In the genomic region with DNA sequence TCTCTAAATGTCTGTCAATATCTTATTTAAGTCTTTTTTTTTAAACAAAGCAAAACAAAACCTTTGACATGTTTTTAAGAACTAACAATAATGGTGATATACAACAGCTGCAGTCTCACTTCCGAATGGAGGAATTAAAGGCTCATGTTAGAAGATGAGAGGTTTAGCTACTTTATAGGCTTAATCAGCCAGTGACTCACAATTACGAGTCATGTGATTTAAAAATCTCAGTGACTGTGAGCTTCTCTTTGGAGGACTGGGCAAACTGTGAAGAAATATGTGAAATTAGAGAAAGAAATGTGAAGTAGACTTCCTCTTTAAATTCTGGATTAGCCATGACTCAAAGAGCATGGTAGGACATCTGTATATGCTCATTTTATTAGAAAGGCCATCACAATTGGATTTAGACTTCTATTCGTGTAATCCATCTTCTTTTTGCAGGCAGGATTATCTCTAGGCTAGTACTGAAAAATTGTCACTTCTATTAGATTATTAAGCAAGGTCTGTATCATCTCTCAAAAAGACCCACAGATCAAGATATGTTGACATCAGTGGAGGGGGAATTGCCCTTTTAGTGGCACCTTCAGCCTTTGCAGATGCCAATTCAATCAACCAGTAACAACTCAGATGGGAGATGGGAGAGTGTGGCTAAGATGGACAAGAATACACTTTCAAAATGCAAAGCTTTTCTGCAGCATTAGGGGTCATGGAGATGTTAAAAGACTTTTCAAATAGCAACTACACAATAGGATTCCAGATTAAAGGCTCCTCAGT, we compare ENCODE assay signal across 14 cellular contexts. TPM values are rescaled to one million over a fixed set of nuclear protein-coding genes. Genes with fewer than 3 reads are reported as not detected.
DNase-seq lines count a peak whose midpoint lies in the region; ATAC-seq and TF ChIP-seq lines count a peak whose summit lies in the region.
"Had no signal": no experiment of that assay in that cellular context is flagged by ENCODE, and none has a peak within 500 bp of the region (broad histone marks: within the 10 kb centered on the region; RNA-seq: fewer than 3 reads in every experiment).

No MANE protein-coding gene starts in this region.

- H3K27me3 ChIP-seq in breast epithelium = no peaks in the 10 kb centered on the region
- H3K27me3 ChIP-seq in right cardiac atrium (ENCODE audit: control insufficient read depth, insufficient read depth) = no peaks in the 10 kb centered on the region
- no peaks in the 10 kb centered on the region for H3K27me3 ChIP-seq in uterus
- H3K27me3 ChIP-seq: BLaER1 had no signal

- H3K36me3 Mint-ChIP-seq in MCF 10A (ENCODE audit: insufficient read depth, unreplicated experiment) = no peaks in the 10 kb centered on the region
- peaks cover 1% of the 10 kb centered on the region for H3K36me3 Mint-ChIP-seq in activated CD4-positive, alpha-beta memory T cell treated with anti-CD3 and anti-CD28 coated beads for 36 hours

- WGBS in right cardiac atrium = 52% methylated on average over 3 of the region's 3 CpGs

- H3K4me1 ChIP-seq in breast epithelium = no peaks in the 10 kb centered on the region
- H3K4me1 ChIP-seq in right cardiac atrium (ENCODE audit: control insufficient read depth, insufficient read depth, low read length) = no peaks in the 10 kb centered on the region
- H3K4me1 ChIP-seq in uterus = peaks cover 0 to 10% of the 10 kb centered on the region in 2 donors

- intact Hi-C loops in MCF 10A (cut with micrococcal nuclease) = no loop called here
- intact Hi-C loops in breast epithelium (cut with DNase I; ENCODE audit: low total_unique reads) = no loop called here
- intact Hi-C loops in activated CD4-positive, alpha-beta memory T cell treated with anti-CD3 and anti-CD28 coated beads for 36 hours (cut with micrococcal nuclease) = loop anchor here (2.0 to 5.0 kb wide), 3 partner anchors 227 to 571 kb away; partner anchors contain the start of gene CD53
- intact Hi-C loops in right cardiac atrium (cut with DNase I) = no loop called here
- intact Hi-C loops in uterus (cut with DNase I; ENCODE audit: low total_unique reads) = no loop called here

- H3K9me3 Mint-ChIP-seq in MCF 10A (ENCODE audit: unreplicated experiment) = no peaks in the 10 kb centered on the region
- peaks cover 3% of the 10 kb centered on the region for H3K9me3 Mint-ChIP-seq in activated CD4-positive, alpha-beta memory T cell treated with anti-CD3 and anti-CD28 coated beads for 36 hours
- H3K9me3 Mint-ChIP-seq: dendritic cell treated with granulocyte-macrophage colony-stimulating factor and Interleukin-4, amounts not matched to agents 40 ng/mL and 50 ng/mL, for 4 days had no signal

- ATAC-seq in right cardiac atrium (peak; percentile 62 to 66), GM21529 (IDR thresholded peaks at IDR 0.05; ENCODE audit: unreplicated experiment) (no peak)

- DNase-seq in MCF 10A (ENCODE audit: unreplicated experiment) (peak; percentile 22), breast epithelium (ENCODE audit: low spot score in 2 of 2) (no peak), right cardiac atrium (no peak), uterus (no peak), NCI-H510A treated with DMSO at 0.1 percent for 48 hours (lab: John Stamatoyannopoulos, UW) (no peak), SKM-1 treated with dmso at 0.1 percent for 144 hours (lab: John Stamatoyannopoulos, UW; ENCODE audit: unreplicated experiment) (no peak)
- DNase-seq in activated CD4-positive, alpha-beta memory T cell treated with anti-CD3 and anti-CD28 coated beads for 36 hours = no peak
- DNase-seq: activated CD4-positive, CD25-positive, alpha-beta regulatory T cell treated with anti-CD3 and anti-CD28 coated beads, Interleukin-2, amount 50 U/mL, for 72 hours; NCI-H2171; stimulated activated CD4-positive, alpha-beta T cell treated with anti-CD3 and anti-CD28 coated beads, Interleukin-4, amount 100 ng/mL, for 1 hour had no signal

- H3K4me3 Mint-ChIP-seq in MCF 10A (ENCODE audit: unreplicated experiment) = no peak overlapping the region
- H3K4me3 Mint-ChIP-seq in activated CD4-positive, alpha-beta memory T cell treated with anti-CD3 and anti-CD28 coated beads for 36 hours = peak overlapping the region; percentile 1
- H3K4me3 Mint-ChIP-seq: dendritic cell treated with granulocyte-macrophage colony-stimulating factor and Interleukin-4, amounts not matched to agents 40 ng/mL and 50 ng/mL, for 4 days had no signal

- no TSS peak for BruUV-seq in MCF 10A (replicated peaks; lab: Mats Ljungman, UMichigan)

- H3K4me1 Mint-ChIP-seq in MCF 10A (ENCODE audit: insufficient read depth, unreplicated experiment) = no peaks in the 10 kb centered on the region
- H3K4me1 Mint-ChIP-seq in activated CD4-positive, alpha-beta memory T cell treated with anti-CD3 and anti-CD28 coated beads for 36 hours (ENCODE audit: low read depth) = peaks cover 42% of the 10 kb centered on the region

- H3K36me3 ChIP-seq in breast epithelium (no peaks in the 10 kb centered on the region), uterus (no peaks in the 10 kb centered on the region)
- H3K36me3 ChIP-seq: BLaER1 had no signal

- CTCF ChIA-PET in MCF 10A (lab: Yijun Ruan, JAX) = interaction anchor here (0.8 to 2.9 kb wide), 4 partner anchors 11 to 154 kb away, joined by 3 to 9 read pairs (median 3); no protein-coding TSS in a partner anchor
- CTCF ChIA-PET in activated CD4-positive, alpha-beta memory T cell treated with anti-CD3 and anti-CD28 coated beads for 36 hours (lab: Charles Lee) = interaction anchor here (0.6 to 9.7 kb wide), 12 partner anchors 8 to 304 kb away, joined by 3 to 98 read pairs (median 5); no protein-coding TSS in a partner anchor

- H3K9me3 ChIP-seq in breast epithelium = no peaks in the 10 kb centered on the region
- no peaks in the 10 kb centered on the region for H3K9me3 ChIP-seq in right cardiac atrium (ENCODE audit: control insufficient read depth, low read length)
- no peaks in the 10 kb centered on the region for H3K9me3 ChIP-seq in uterus
- H3K9me3 ChIP-seq: BLaER1 had no signal

- no peak overlapping the region for H3K27ac ChIP-seq in breast epithelium
- no peak overlapping the region for H3K27ac ChIP-seq in right cardiac atrium (ENCODE audit: low read length)
- H3K27ac ChIP-seq in uterus = peak overlapping the region; percentile 47 to 52
- H3K27ac ChIP-seq: BLaER1 had no signal

- TF ChIP-seq CTCF in MCF 10A (IDR thresholded peaks at IDR 0.05; ENCODE audit: unreplicated experiment) = no peak
- TF ChIP-seq CTCF in breast epithelium (IDR thresholded peaks at IDR 0.05) = no peak
- TF ChIP-seq CTCF in uterus (IDR thresholded peaks at IDR 0.05) = no peak

- POLR2A ChIA-PET in MCF 10A (lab: Yijun Ruan, JAX) = no interaction called here
- POLR2A ChIA-PET in activated CD4-positive, alpha-beta memory T cell treated with anti-CD3 and anti-CD28 coated beads for 36 hours (lab: Charles Lee) = interaction anchor here (1.1 to 6.5 kb wide), 5 partner anchors 8 to 229 kb away, joined by 4 to 92 read pairs (median 10); partner anchors contain the start of gene KCNA3

- no peak overlapping the region for H3K27ac Mint-ChIP-seq in MCF 10A (ENCODE audit: low read depth, unreplicated experiment)
- H3K27ac Mint-ChIP-seq in activated CD4-positive, alpha-beta memory T cell treated with anti-CD3 and anti-CD28 coated beads for 36 hours = peak overlapping the region; percentile 70
- H3K27ac Mint-ChIP-seq: dendritic cell treated with granulocyte-macrophage colony-stimulating factor and Interleukin-4, amounts not matched to agents 40 ng/mL and 50 ng/mL, for 4 days had no signal

- H3K4me3 ChIP-seq in breast epithelium (no peak overlapping the region), right cardiac atrium (ENCODE audit: low read length) (no peak overlapping the region), uterus (no peak overlapping the region)
- H3K4me3 ChIP-seq: BLaER1 had no signal

- TF ChIP-seq POLR2A in breast epithelium (IDR thresholded peaks at IDR 0.05) = no peak
- TF ChIP-seq POLR2A in uterus (IDR thresholded peaks at IDR 0.05) = no peak

- peaks cover 29% of the 10 kb centered on the region for H3K27me3 Mint-ChIP-seq in MCF 10A (ENCODE audit: insufficient read depth, unreplicated experiment)
- no peaks in the 10 kb centered on the region for H3K27me3 Mint-ChIP-seq in activated CD4-positive, alpha-beta memory T cell treated with anti-CD3 and anti-CD28 coated beads for 36 hours
- H3K27me3 Mint-ChIP-seq: dendritic cell treated with granulocyte-macrophage colony-stimulating factor and Interleukin-4, amounts not matched to agents 40 ng/mL and 50 ng/mL, for 4 days had no signal

RNA-seq across cellular contexts. Expression of gene KCNA3, which starts 28.6 kb away (rescaled TPM):
- not detected in 2 replicates for total RNA-seq in MCF 10A (2022)
- total RNA-seq in breast epithelium = 1 to 10 TPM in 2 of 3 donors, under 1 TPM in 1; 0.96 to 3.9 (median 2.2) TPM
- total RNA-seq in activated CD4-positive, alpha-beta memory T cell treated with anti-CD3 and anti-CD28 coated beads for 36 hours = 10 to 100 TPM; 25.2 to 25.6 TPM
- 1 to 10 TPM in 2 of 4 donors, under 1 TPM in 2; 0.34 to 2.0 (median 1.1) TPM for total RNA-seq in right cardiac atrium
- 0.20 TPM for polyA plus RNA-seq in right cardiac atrium
- 1 to 10 TPM; 1.3 to 5.6 (median 2.0) TPM for total RNA-seq in uterus
- total RNA-seq: lung microvascular endothelial cell had no signal

RNA-seq across cellular contexts. Expression of gene KCNA2, which starts 40.0 kb away (rescaled TPM):
- total RNA-seq in MCF 10A (2022) (not detected in 2 replicates), breast epithelium (10 to 100 TPM in 1 of 3 donors, under 1 TPM in 2; 0.33 to 13.8 (median 0.59) TPM), right cardiac atrium (1 to 10 TPM in 2 of 4 donors, under 1 TPM in 2; 0.50 to 1.5 (median 1.0) TPM), uterus (under 1 TPM in 2 of 4 donors, not detected in 2; 0.21 to 0.62 TPM)
- total RNA-seq in activated CD4-positive, alpha-beta memory T cell treated with anti-CD3 and anti-CD28 coated beads for 36 hours = under 1 TPM; 0.24 to 0.36 TPM
- 0.48 TPM for polyA plus RNA-seq in right cardiac atrium
- total RNA-seq: lung microvascular endothelial cell had no signal

Comparison
In these comparisons a context has a peak if more than half of its experiments do, and no peak if none do; other contexts are left out.
1. H3K27ac ChIP-seq: peak in uterus (2 of 2); none in breast epithelium (0 of 2) and right cardiac atrium (single experiment).